10 cellular contexts compared by ENCODE assay signal in genomic region chr12:53996188-53996885, GRCh38. TPM values are rescaled to one million over a fixed set of nuclear protein-coding genes. Genes with fewer than 3 reads are reported as not detected.
DNase-seq lines count a peak whose midpoint lies in the region; TF ChIP-seq lines count a peak whose summit lies in the region.
"Had no signal": no experiment of that assay in that cellular context is flagged by ENCODE, and none has a peak within 500 bp of the region (broad histone marks: within the 10 kb centered on the region; RNA-seq: fewer than 3 reads in every experiment).

No MANE protein-coding gene starts in this region.

- no peak for TF ChIP-seq RAD21 in SK-N-SH (IDR thresholded peaks at IDR 0.05; ENCODE audit: low read length)

- CTCF ChIA-PET in OCI-LY7 (lab: Charles Lee; ENCODE audit: unreplicated experiment) (no interaction called here), SK-N-SH (lab: Yijun Ruan, JAX) (interaction anchor here (0.6 to 24.5 kb wide), 6 partner anchors 10 to 218 kb away, joined by 4 to 568 read pairs (median 203); partner anchors contain the start of genes HOXC10, HOXC8 and SMUG1)

- intact Hi-C loops in OCI-LY7 (cut with micrococcal nuclease; ENCODE audit: unreplicated experiment): no loop called here

- H3K36me3 ChIP-seq in ES-I3 (ENCODE audit: insufficient read depth, low read length): no peaks in the 10 kb centered on the region
- H3K36me3 ChIP-seq in OCI-LY7 (ENCODE audit: insufficient read depth, low read length): no peaks in the 10 kb centered on the region
- no peaks in the 10 kb centered on the region for H3K36me3 ChIP-seq in rectal smooth muscle tissue (ENCODE audit: control insufficient read depth, insufficient read depth, low read length)
- H3K36me3 ChIP-seq in SK-N-SH (replicated peaks in 1 of 2; ENCODE audit: control insufficient read depth in 1 of 2, insufficient read depth in 2 of 2, low read length in 1 of 2): no peaks in the 10 kb centered on the region

- POLR2A ChIA-PET in OCI-LY7 (lab: Charles Lee) (no interaction called here), SK-N-SH (lab: Yijun Ruan, JAX) (no interaction called here)

- no peak overlapping the region for H3K27ac ChIP-seq in OCI-LY7 (ENCODE audit: low read depth, low read length, poor library complexity, severe bottlenecking)
- no peak overlapping the region for H3K27ac ChIP-seq in rectal smooth muscle tissue (ENCODE audit: low read depth, low read length)
- no peak overlapping the region for H3K27ac ChIP-seq in SK-N-SH (ENCODE audit: low read depth in 2 of 2, low read length in 1 of 2)
- H3K27ac ChIP-seq in caudate nucleus (ENCODE audit: low read depth, low read length): no peak overlapping the region

- H3K27me3 ChIP-seq in rectal smooth muscle tissue (ENCODE audit: control insufficient read depth, insufficient read depth, low read length) (peaks cover 84% of the 10 kb centered on the region), SK-N-SH (ENCODE audit: insufficient read depth) (peaks cover 62% of the 10 kb centered on the region)

- TF ChIP-seq CTCF in OCI-LY7 (conservative IDR thresholded peaks at IDR 0.05; ENCODE audit: low read length) (no peak), fibroblast of mammary gland (conservative IDR thresholded peaks at IDR 0.05; ENCODE audit: control insufficient read depth, insufficient read depth, low read depth, low read length) (no peak), SK-N-SH (IDR thresholded peaks at IDR 0.05) (no peak)

- no peaks in the 10 kb centered on the region; the same call in 1 of the 2 replicates for H4K20me1 ChIP-seq in OCI-LY7 (ENCODE audit: insufficient read depth, low read length)
- no peaks in the 10 kb centered on the region for H4K20me1 ChIP-seq in SK-N-SH (ENCODE audit: insufficient read depth)

- H3K79me2 ChIP-seq in OCI-LY7 (ENCODE audit: insufficient read depth, low read depth, low read length) (no peaks in the 10 kb centered on the region), SK-N-SH (ENCODE audit: insufficient read depth) (no peaks in the 10 kb centered on the region)

- H2AFZ ChIP-seq in OCI-LY7 (ENCODE audit: low read length): peak overlapping the region; percentile 44
- H2AFZ ChIP-seq in SK-N-SH (ENCODE audit: low read depth): no peak overlapping the region

- no peaks in the 10 kb centered on the region for H3F3A ChIP-seq in SK-N-SH (replicated peaks; ENCODE audit: insufficient read depth)

- H3K4me1 ChIP-seq in ES-I3 (ENCODE audit: insufficient read depth, low read length) (no peaks in the 10 kb centered on the region; the same call in 1 of the 2 replicates), OCI-LY7 (ENCODE audit: insufficient read depth, low read length, poor library complexity, severe bottlenecking) (peaks cover 5% of the 10 kb centered on the region), rectal smooth muscle tissue (ENCODE audit: control insufficient read depth, insufficient read depth, low read length) (no peaks in the 10 kb centered on the region), SK-N-SH (ENCODE audit: control insufficient read depth in 1 of 2, insufficient read depth in 2 of 2, low read depth in 1 of 2, low read length in 1 of 2) (peaks cover 0 to 16% of the 10 kb centered on the region in 2 experiments; a peak in 2 of 4 replicates)

- no peaks in the 10 kb centered on the region for H3K9me3 ChIP-seq in ES-I3 (ENCODE audit: control insufficient read depth, insufficient read depth, low read length)
- H3K9me3 ChIP-seq in OCI-LY7 (ENCODE audit: low read length): no peaks in the 10 kb centered on the region
- no peaks in the 10 kb centered on the region for H3K9me3 ChIP-seq in SK-N-SH

- 83% methylated on average over 19 of the region's 19 CpGs for WGBS in SK-N-SH (ENCODE audit: low lambda C conversion rate)

- H3K4me3 ChIP-seq in OCI-LY7 (ENCODE audit: low read depth, low read length, poor library complexity, severe bottlenecking) (peak overlapping the region; percentile 54), fibroblast of mammary gland (ENCODE audit: control insufficient read depth, low read depth, low read length) (peak overlapping the region; percentile 49), rectal smooth muscle tissue (ENCODE audit: low read length) (peak overlapping the region; percentile 60), SK-N-SH (ENCODE audit: low read depth in 2 of 2, low read length in 1 of 2) (peak overlapping the region in 1 of 2 experiments; percentile 2; a peak in 1 of 4 replicates)

- H3K9me2 ChIP-seq in OCI-LY7 (ENCODE audit: insufficient read depth, low read length) (no peaks in the 10 kb centered on the region), SK-N-SH (no peaks in the 10 kb centered on the region)

- TF ChIP-seq EP300 in SK-N-SH (IDR thresholded peaks at IDR 0.05; ENCODE audit: borderline replicate concordance in 1 of 2, low read depth in 1 of 2, low read length in 1 of 2): no peak

- BruUV-seq in OCI-LY7 (replicated peaks; lab: Mats Ljungman, UMichigan): no TSS peak

- H3K4me2 ChIP-seq in OCI-LY7 (ENCODE audit: low read length) (peak overlapping the region; percentile 64), SK-N-SH (no peak overlapping the region)

- no peak for DNase-seq in OCI-LY7 (ENCODE audit: low spot score)
- DNase-seq in fibroblast of mammary gland (ENCODE audit: low read depth): no peak
- DNase-seq in SK-N-SH: no peak
- no peak for DNase-seq in caudate nucleus (lab: John Stamatoyannopoulos, UW)
- DNase-seq in islet precursor cell: no peak
- no peak for DNase-seq in SK-N-DZ (ENCODE audit: low spot score)
- DNase-seq: MV-4-11; stimulated activated CD8-positive, alpha-beta memory T cell treated with anti-CD3 and anti-CD28 coated beads, Interleukin-4, amount 100 ng/mL, for 48 hours had no signal

- H3K9ac ChIP-seq in ES-I3 (ENCODE audit: low read depth, low read length): peak overlapping the region; percentile 25; the same call in 1 of the 2 replicates
- H3K9ac ChIP-seq in rectal smooth muscle tissue (ENCODE audit: low read length): no peak overlapping the region
- no peak overlapping the region for H3K9ac ChIP-seq in SK-N-SH

TF ChIP-seq in SK-N-SH, 30 proteins besides CTCF, POLR2A, EP300 and RAD21 (continues in another document):
- TF ChIP-seq RXRA (IDR thresholded peaks at IDR 0.05; ENCODE audit: borderline replicate concordance, low read depth) (no peak), YY1 (IDR thresholded peaks at IDR 0.05; ENCODE audit: low read depth) (no peak), GATA2 (CRISPR knock-in tag; IDR thresholded peaks at IDR 0.05) (no peak), FOXM1 (IDR thresholded peaks at IDR 0.05; ENCODE audit: low read depth) (no peak), USF2 (IDR thresholded peaks at IDR 0.05; ENCODE audit: borderline replicate concordance, low read depth, low read length) (no peak), NFIC (IDR thresholded peaks at IDR 0.05; ENCODE audit: borderline replicate concordance) (no peak), FOXJ3 (CRISPR knock-in tag; IDR thresholded peaks at IDR 0.05) (no peak), FOSL2 (IDR thresholded peaks at IDR 0.05; ENCODE audit: borderline replicate concordance, low read depth) (no peak)

RNA-seq across cellular contexts. Expression of gene HOXC9, which starts 3.6 kb away (rescaled TPM):
- not detected in 2 replicates for total RNA-seq in OCI-LY7 (2014; rRNA removed; shearing (Covaris generic))
- 0.42 and 0.57 TPM in 2 replicates for total RNA-seq in OCI-LY7 (2022)
- polyA plus RNA-seq in SK-N-SH (2012; rRNA removed): 1.2 and 1.9 TPM in 2 replicates
- 1.8 and 2.4 TPM in 2 replicates for polyA plus RNA-seq in SK-N-SH (2012; cell fraction: cytosol; rRNA removed)
- polyA plus RNA-seq in SK-N-SH (2012; cell fraction: nucleus; rRNA removed): 1.0 and 1.1 TPM in 2 replicates
- polyA plus RNA-seq in SK-N-DZ (2014; cell fraction: cytosol; rRNA removed): 1.4 TPM in 1 of 2 replicates, not detected in the other
- polyA plus RNA-seq in SK-N-DZ (2014; cell fraction: nucleus; rRNA removed): 0.25 TPM in 1 of 2 replicates, not detected in the other

RNA-seq across cellular contexts. Expression of gene HOXC10, which starts 11.4 kb away (rescaled TPM):
- 0.28 TPM in 1 of 2 replicates, not detected in the other for total RNA-seq in OCI-LY7 (2014; rRNA removed; shearing (Covaris generic))
- total RNA-seq in OCI-LY7 (2022): 0.25 TPM in 1 of 2 replicates, not detected in the other
- 0.03 and 0.08 TPM in 2 replicates for polyA plus RNA-seq in SK-N-SH (2012; rRNA removed)
- polyA plus RNA-seq in SK-N-SH (2012; cell fraction: cytosol; rRNA removed): 0.04 TPM in 2 replicates
- not detected in 2 replicates for polyA plus RNA-seq in SK-N-SH (2012; cell fraction: nucleus; rRNA removed)
- polyA plus RNA-seq in SK-N-DZ (2014; cell fraction: cytosol; rRNA removed): not detected in 2 replicates
- polyA plus RNA-seq in SK-N-DZ (2014; cell fraction: nucleus; rRNA removed): not detected in 2 replicates

RNA-seq across cellular contexts. Expression of gene HOXC8, which starts 12.4 kb away (rescaled TPM):
- not detected in 2 replicates for total RNA-seq in OCI-LY7 (2014; rRNA removed; shearing (Covaris generic))
- total RNA-seq in OCI-LY7 (2022): not detected in 2 replicates
- polyA plus RNA-seq in SK-N-SH (2012; rRNA removed): 1.7 and 1.8 TPM in 2 replicates
- 1.8 and 2.0 TPM in 2 replicates for polyA plus RNA-seq in SK-N-SH (2012; cell fraction: cytosol; rRNA removed)
- 0.53 and 0.75 TPM in 2 replicates for polyA plus RNA-seq in SK-N-SH (2012; cell fraction: nucleus; rRNA removed)
- polyA plus RNA-seq in SK-N-DZ (2014; cell fraction: cytosol; rRNA removed): not detected in 2 replicates
- not detected in 2 replicates for polyA plus RNA-seq in SK-N-DZ (2014; cell fraction: nucleus; rRNA removed)

RNA-seq across cellular contexts. Expression of gene HOTAIR, which starts 21.6 kb away (rescaled TPM):
- 0.88 and 1.6 TPM in 2 replicates for total RNA-seq in OCI-LY7 (2014; rRNA removed; shearing (Covaris generic))
- 3.6 and 5.3 TPM in 2 replicates for total RNA-seq in OCI-LY7 (2022)
- polyA plus RNA-seq in SK-N-SH (2012; rRNA removed): not detected in 2 replicates
- polyA plus RNA-seq in SK-N-SH (2012; cell fraction: cytosol; rRNA removed): 0.01 TPM in 2 replicates
- polyA plus RNA-seq in SK-N-SH (2012; cell fraction: nucleus; rRNA removed): not detected in 2 replicates
- not detected in 2 replicates for polyA plus RNA-seq in SK-N-DZ (2014; cell fraction: cytosol; rRNA removed)
- 0.13 TPM in 1 of 2 replicates, not detected in the other for polyA plus RNA-seq in SK-N-DZ (2014; cell fraction: nucleus; rRNA removed)

RNA-seq across cellular contexts. Expression of gene HOXC11, which starts 23.4 kb away (rescaled TPM):
- 1.4 and 2.3 TPM in 2 replicates for total RNA-seq in OCI-LY7 (2014; rRNA removed; shearing (Covaris generic))
- total RNA-seq in OCI-LY7 (2022): 2.7 and 3.8 TPM in 2 replicates
- not detected in 2 replicates for polyA plus RNA-seq in SK-N-SH (2012; rRNA removed)
- polyA plus RNA-seq in SK-N-SH (2012; cell fraction: cytosol; rRNA removed): not detected in 2 replicates
- not detected in 2 replicates for polyA plus RNA-seq in SK-N-SH (2012; cell fraction: nucleus; rRNA removed)
- not detected in 2 replicates for polyA plus RNA-seq in SK-N-DZ (2014; cell fraction: cytosol; rRNA removed)
- polyA plus RNA-seq in SK-N-DZ (2014; cell fraction: nucleus; rRNA removed): not detected in 2 replicates
